8 cellular contexts compared by ENCODE assay signal in genomic region chr3:139934557-139935070, GRCh38. TPM values are rescaled to one million over a fixed set of nuclear protein-coding genes. Genes with fewer than 3 reads are reported as not detected.
DNase-seq lines count a peak whose midpoint lies in the region; ATAC-seq and TF ChIP-seq lines count a peak whose summit lies in the region.

No MANE protein-coding gene starts in this region.

- H3K4me3 ChIP-seq in body of pancreas = peak overlapping the region; percentile 7 to 22
- H3K4me3 ChIP-seq in skeletal muscle satellite cell (ENCODE audit: low read length) = peak overlapping the region; percentile 68

- peak; percentile 16 to 17 for DNase-seq in activated T-cell treated with anti-CD3 and anti-CD28 coated beads, Interleukin-2, amount 50 U/mL, for 48 hours
- DNase-seq in activated T-cell treated with anti-CD3 and anti-CD28 coated beads, Interleukin-2, amount 50 U/mL, for 24 hours = no peak
- DNase-seq in NCI-H1694 treated with DMSO at 0.1 percent for 48 hours (lab: John Stamatoyannopoulos, UW) (peak; percentile 78), body of pancreas (peak; percentile 58 to 76 (median 69)), iPS-NIHi7 (ENCODE audit: extremely low spot score) (peak; percentile 93), GM20000 (ENCODE audit: low spot score) (no peak)

- no peak overlapping the region for H3K27ac Mint-ChIP-seq in activated T-cell treated with anti-CD3 and anti-CD28 coated beads, Interleukin-2, amount 50 U/mL, for 24 hours

- H3K4me2 ChIP-seq in skeletal muscle satellite cell (ENCODE audit: low read length) = peak overlapping the region; percentile 88

- H3K4me1 Mint-ChIP-seq in activated T-cell treated with anti-CD3 and anti-CD28 coated beads, Interleukin-2, amount 50 U/mL, for 24 hours (ENCODE audit: low read depth) = peaks cover 6% of the 10 kb centered on the region

- WGBS in body of pancreas, 2 donors = 3 to 8% methylated on average over 6 to 30 of the region's 33 CpGs

- H3K36me3 ChIP-seq in body of pancreas (replicated peaks in 1 of 2; ENCODE audit: insufficient read depth in 1 of 2, low read depth in 2 of 2) (no peaks in the 10 kb centered on the region), skeletal muscle satellite cell (ENCODE audit: insufficient read depth, low read length) (no peaks in the 10 kb centered on the region)

- H3K9ac ChIP-seq in skeletal muscle satellite cell (ENCODE audit: low read depth, low read length) = no peak overlapping the region

- peaks cover 0 to 10% of the 10 kb centered on the region in 2 donors for H3K27me3 ChIP-seq in body of pancreas
- H3K27me3 ChIP-seq in skeletal muscle satellite cell (ENCODE audit: control insufficient read depth, insufficient read depth, low read length) = peaks cover 52% of the 10 kb centered on the region

- ATAC-seq in body of pancreas (peak; percentile 71), GM21381 (IDR thresholded peaks at IDR 0.05; ENCODE audit: unreplicated experiment) (no peak)

- no peak for TF ChIP-seq POLR2A in body of pancreas (IDR thresholded peaks at IDR 0.05)

- H3K27ac ChIP-seq in body of pancreas = no peak overlapping the region

- H3K36me3 Mint-ChIP-seq in activated T-cell treated with anti-CD3 and anti-CD28 coated beads, Interleukin-2, amount 50 U/mL, for 24 hours (ENCODE audit: low read depth) = no peaks in the 10 kb centered on the region

- TF ChIP-seq CTCF in body of pancreas (IDR thresholded peaks at IDR 0.05) (peak; percentile 16 to 63 (median 47)), GM20000 (IDR thresholded peaks at IDR 0.05; ENCODE audit: extremely low read depth, missing control alignments) (no peak)

- peaks cover 60% of the 10 kb centered on the region for H3K27me3 Mint-ChIP-seq in activated T-cell treated with anti-CD3 and anti-CD28 coated beads, Interleukin-2, amount 50 U/mL, for 24 hours

- intact Hi-C loops in body of pancreas (cut with DNase I) = loop anchor here (10.0 kb wide), 2 partner anchors 220 to 800 kb away; no protein-coding TSS in a partner anchor

- no peaks in the 10 kb centered on the region for H3K9me3 Mint-ChIP-seq in activated T-cell treated with anti-CD3 and anti-CD28 coated beads, Interleukin-2, amount 50 U/mL, for 24 hours

- H3K9me3 ChIP-seq in body of pancreas = no peaks in the 10 kb centered on the region
- no peaks in the 10 kb centered on the region for H3K9me3 ChIP-seq in skeletal muscle satellite cell (replicated peaks; ENCODE audit: low read length)

- no peak overlapping the region for H3K4me3 Mint-ChIP-seq in activated T-cell treated with anti-CD3 and anti-CD28 coated beads, Interleukin-2, amount 50 U/mL, for 24 hours

- H3K4me1 ChIP-seq in body of pancreas = peaks cover 28% of the 10 kb centered on the region
- peaks cover 6% of the 10 kb centered on the region for H3K4me1 ChIP-seq in skeletal muscle satellite cell (ENCODE audit: control insufficient read depth, insufficient read depth, low read length)

RNA-seq across cellular contexts. Expression of gene CLSTN2, which starts 0.4 kb away (rescaled TPM):
- 10 to 100 TPM; 14.5 to 14.8 TPM for total RNA-seq in body of pancreas
- total RNA-seq in skeletal muscle satellite cell (2012; rRNA removed) = 0.25 and 5.2 TPM in 2 replicates

Comparison
In these comparisons a context has a peak if more than half of its experiments do, and no peak if none do; other contexts are left out.
1. DNase-seq: peak in activated T-cell treated with anti-CD3 and anti-CD28 coated beads, Interleukin-2, amount 50 U/mL, for 48 hours (2 of 2), NCI-H1694 treated with DMSO at 0.1 percent for 48 hours (single experiment), body of pancreas (4 of 4) and iPS-NIHi7 (single experiment); none in activated T-cell treated with anti-CD3 and anti-CD28 coated beads, Interleukin-2, amount 50 U/mL, for 24 hours (single experiment) and GM20000 (single experiment).